Comparison of ENCODE assay signal across 14 cellular contexts in genomic region chr11:11558826-11559225, GRCh38.
"Had no signal": no experiment of that assay in that cellular context is flagged by ENCODE, and none has a peak within 500 bp of the region (broad histone marks: within the 10 kb centered on the region; RNA-seq: fewer than 3 reads in every experiment).

No MANE protein-coding gene starts in this region.

- H3K4me3 ChIP-seq: adrenal gland, smooth muscle cell, transverse colon had no signal

- H3K36me3 ChIP-seq: adrenal gland, transverse colon had no signal

- H3K27ac ChIP-seq: adrenal gland, transverse colon had no signal

- H3K9me3 ChIP-seq: adrenal gland, transverse colon had no signal

- H3K27me3 ChIP-seq: adrenal gland, transverse colon had no signal

- ATAC-seq: activated T-helper 17 cell treated with anti-CD3 and anti-CD28 coated beads, Interleukin-2, amount 50 U/mL, for 72 hours; SK-N-SH treated with all-trans-retinoic acid at 6 μM for 48 hours had no signal

- H3K4me1 ChIP-seq: adrenal gland had no signal

- DNase-seq: activated CD4-positive, alpha-beta T cell treated with anti-CD3 and anti-CD28 coated beads, Interleukin-2, amount 10 ng/mL, durations not matched to agents 7 days and 5 days; activated CD4-positive, CD25-positive, alpha-beta regulatory T cell; activated CD8-positive, alpha-beta memory T cell treated with anti-CD3 and anti-CD28 coated beads for 24 hours; activated naive CD4-positive, alpha-beta T cell treated with anti-CD3 and anti-CD28 coated beads, Interleukin-2, amount 50 U/mL, for 16 hours; adrenal gland; dermis blood vessel endothelial cell; glutamatergic neuron; immature natural killer cell; naive B cell; stimulated activated naive B cell treated with anti-CD40 and anti-IgM and Interleukin-4, amounts not matched to agents 10 μg/mL and 1 μg/mL and 100 μg/mL, for 72 hours had no signal
